1 cellular context compared by ENCODE assay signal in genomic region chr6:154414021-154414813, GRCh38.
A peak's percentile ranks its signal among the peaks of the same experiment; 100 is the strongest.
TF ChIP-seq lines count a peak whose summit lies in the region.

No MANE protein-coding gene starts in this region.

TF ChIP-seq in HepG2, 621 proteins besides CTCF, POLR2A, EP300 and RAD21 (continued from another document and continues in another):
- no peak for TF ChIP-seq ZNF18 (CRISPR knock-in tag; IDR thresholded peaks at IDR 0.05; ENCODE audit: insufficient replicate concordance)
- TF ChIP-seq MYNN (CRISPR knock-in tag; IDR thresholded peaks at IDR 0.05; ENCODE audit: low read depth) = no peak
- TF ChIP-seq DMTF1 (CRISPR knock-in tag; IDR thresholded peaks at IDR 0.05) = no peak
- TF ChIP-seq ZMYM4 (CRISPR knock-in tag; IDR thresholded peaks at IDR 0.05) = peak; percentile 38; the same call in 1 of the 2 replicates
- peak; percentile 65; the same call in 1 of the 2 replicates for TF ChIP-seq IKZF5 (CRISPR knock-in tag; IDR thresholded peaks at IDR 0.05)
- TF ChIP-seq EHMT2 (IDR thresholded peaks at IDR 0.05; ENCODE audit: borderline replicate concordance, low read depth, low read length) = no peak
- TF ChIP-seq PRMT3 (CRISPR knock-in tag; IDR thresholded peaks at IDR 0.05; ENCODE audit: borderline replicate concordance, low read depth) = no peak
- TF ChIP-seq RFXANK (CRISPR knock-in tag; IDR thresholded peaks at IDR 0.05) = no peak
- TF ChIP-seq, protein P1, sequence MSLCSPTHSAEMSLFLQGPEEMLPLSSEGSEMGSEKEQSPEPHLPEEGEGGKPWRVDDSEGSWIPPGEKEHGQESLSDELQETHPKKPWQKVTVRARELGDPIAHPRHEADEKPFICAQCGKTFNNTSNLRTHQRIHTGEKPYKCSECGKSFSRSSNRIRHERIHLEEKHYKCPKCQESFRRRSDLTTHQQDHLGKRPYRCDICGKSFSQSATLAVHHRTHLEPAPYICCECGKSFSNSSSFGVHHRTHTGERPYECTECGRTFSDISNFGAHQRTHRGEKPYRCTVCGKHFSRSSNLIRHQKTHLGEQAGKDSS (CRISPR knock-in tag; IDR thresholded peaks at IDR 0.05; ENCODE audit: borderline replicate concordance, low read depth) = no peak
- TF ChIP-seq ZNF616 (CRISPR knock-in tag; IDR thresholded peaks at IDR 0.05; ENCODE audit: low read depth) = no peak
- TF ChIP-seq TRAFD1 (CRISPR knock-in tag; IDR thresholded peaks at IDR 0.05; ENCODE audit: borderline replicate concordance) = no peak
- TF ChIP-seq ZNF136 (CRISPR knock-in tag; IDR thresholded peaks at IDR 0.05; ENCODE audit: low read depth) = no peak
- no peak for TF ChIP-seq ZNF607 (CRISPR knock-in tag; IDR thresholded peaks at IDR 0.05; ENCODE audit: borderline replicate concordance)
- no peak for TF ChIP-seq ZIK1 (CRISPR knock-in tag; IDR thresholded peaks at IDR 0.05; ENCODE audit: borderline replicate concordance, low read depth)
- TF ChIP-seq, protein P2, sequence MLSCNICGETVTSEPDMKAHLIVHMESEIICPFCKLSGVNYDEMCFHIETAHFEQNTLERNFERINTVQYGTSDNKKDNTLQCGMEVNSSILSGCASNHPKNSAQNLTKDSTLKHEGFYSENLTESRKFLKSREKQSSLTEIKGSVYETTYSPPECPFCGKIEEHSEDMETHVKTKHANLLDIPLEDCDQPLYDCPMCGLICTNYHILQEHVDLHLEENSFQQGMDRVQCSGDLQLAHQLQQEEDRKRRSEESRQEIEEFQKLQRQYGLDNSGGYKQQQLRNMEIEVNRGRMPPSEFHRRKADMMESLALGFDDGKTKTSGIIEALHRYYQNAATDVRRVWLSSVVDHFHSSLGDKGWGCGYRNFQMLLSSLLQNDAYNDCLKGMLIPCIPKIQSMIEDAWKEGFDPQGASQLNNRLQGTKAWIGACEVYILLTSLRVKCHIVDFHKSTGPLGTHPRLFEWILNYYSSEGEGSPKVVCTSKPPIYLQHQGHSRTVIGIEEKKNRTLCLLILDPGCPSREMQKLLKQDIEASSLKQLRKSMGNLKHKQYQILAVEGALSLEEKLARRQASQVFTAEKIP (CRISPR knock-in tag; IDR thresholded peaks at IDR 0.05; ENCODE audit: borderline replicate concordance) = no peak
- TF ChIP-seq ZNF768 (CRISPR knock-in tag; IDR thresholded peaks at IDR 0.05) = no peak
- no peak for TF ChIP-seq PHF8 (CRISPR knock-in tag; IDR thresholded peaks at IDR 0.05)
- TF ChIP-seq REPIN1 (CRISPR knock-in tag; IDR thresholded peaks at IDR 0.05; ENCODE audit: borderline replicate concordance, low read depth) = 0 out of 2 replicates have a peak, but pooled peaks have one; percentile 36
- no peak for TF ChIP-seq HNRNPUL1 (IDR thresholded peaks at IDR 0.05; ENCODE audit: low read depth, low read length)
- TF ChIP-seq STAG1 (CRISPR knock-in tag; IDR thresholded peaks at IDR 0.05) = no peak
- TF ChIP-seq, protein P3, sequence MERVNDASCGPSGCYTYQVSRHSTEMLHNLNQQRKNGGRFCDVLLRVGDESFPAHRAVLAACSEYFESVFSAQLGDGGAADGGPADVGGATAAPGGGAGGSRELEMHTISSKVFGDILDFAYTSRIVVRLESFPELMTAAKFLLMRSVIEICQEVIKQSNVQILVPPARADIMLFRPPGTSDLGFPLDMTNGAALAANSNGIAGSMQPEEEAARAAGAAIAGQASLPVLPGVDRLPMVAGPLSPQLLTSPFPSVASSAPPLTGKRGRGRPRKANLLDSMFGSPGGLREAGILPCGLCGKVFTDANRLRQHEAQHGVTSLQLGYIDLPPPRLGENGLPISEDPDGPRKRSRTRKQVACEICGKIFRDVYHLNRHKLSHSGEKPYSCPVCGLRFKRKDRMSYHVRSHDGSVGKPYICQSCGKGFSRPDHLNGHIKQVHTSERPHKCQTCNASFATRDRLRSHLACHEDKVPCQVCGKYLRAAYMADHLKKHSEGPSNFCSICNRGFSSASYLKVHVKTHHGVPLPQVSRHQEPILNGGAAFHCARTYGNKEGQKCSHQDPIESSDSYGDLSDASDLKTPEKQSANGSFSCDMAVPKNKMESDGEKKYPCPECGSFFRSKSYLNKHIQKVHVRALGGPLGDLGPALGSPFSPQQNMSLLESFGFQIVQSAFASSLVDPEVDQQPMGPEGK (CRISPR knock-in tag; IDR thresholded peaks at IDR 0.05) = peak; percentile 25; the same call in 1 of the 2 replicates
- no peak for TF ChIP-seq HNRNPL (IDR thresholded peaks at IDR 0.05; ENCODE audit: low read depth, low read length)
- TF ChIP-seq ZNF652 (CRISPR knock-in tag; IDR thresholded peaks at IDR 0.05; ENCODE audit: borderline replicate concordance, low read depth) = no peak; the same call in 1 of the 2 replicates
- no peak for TF ChIP-seq ZNF3 (CRISPR knock-in tag; IDR thresholded peaks at IDR 0.05)
- TF ChIP-seq, protein P4, sequence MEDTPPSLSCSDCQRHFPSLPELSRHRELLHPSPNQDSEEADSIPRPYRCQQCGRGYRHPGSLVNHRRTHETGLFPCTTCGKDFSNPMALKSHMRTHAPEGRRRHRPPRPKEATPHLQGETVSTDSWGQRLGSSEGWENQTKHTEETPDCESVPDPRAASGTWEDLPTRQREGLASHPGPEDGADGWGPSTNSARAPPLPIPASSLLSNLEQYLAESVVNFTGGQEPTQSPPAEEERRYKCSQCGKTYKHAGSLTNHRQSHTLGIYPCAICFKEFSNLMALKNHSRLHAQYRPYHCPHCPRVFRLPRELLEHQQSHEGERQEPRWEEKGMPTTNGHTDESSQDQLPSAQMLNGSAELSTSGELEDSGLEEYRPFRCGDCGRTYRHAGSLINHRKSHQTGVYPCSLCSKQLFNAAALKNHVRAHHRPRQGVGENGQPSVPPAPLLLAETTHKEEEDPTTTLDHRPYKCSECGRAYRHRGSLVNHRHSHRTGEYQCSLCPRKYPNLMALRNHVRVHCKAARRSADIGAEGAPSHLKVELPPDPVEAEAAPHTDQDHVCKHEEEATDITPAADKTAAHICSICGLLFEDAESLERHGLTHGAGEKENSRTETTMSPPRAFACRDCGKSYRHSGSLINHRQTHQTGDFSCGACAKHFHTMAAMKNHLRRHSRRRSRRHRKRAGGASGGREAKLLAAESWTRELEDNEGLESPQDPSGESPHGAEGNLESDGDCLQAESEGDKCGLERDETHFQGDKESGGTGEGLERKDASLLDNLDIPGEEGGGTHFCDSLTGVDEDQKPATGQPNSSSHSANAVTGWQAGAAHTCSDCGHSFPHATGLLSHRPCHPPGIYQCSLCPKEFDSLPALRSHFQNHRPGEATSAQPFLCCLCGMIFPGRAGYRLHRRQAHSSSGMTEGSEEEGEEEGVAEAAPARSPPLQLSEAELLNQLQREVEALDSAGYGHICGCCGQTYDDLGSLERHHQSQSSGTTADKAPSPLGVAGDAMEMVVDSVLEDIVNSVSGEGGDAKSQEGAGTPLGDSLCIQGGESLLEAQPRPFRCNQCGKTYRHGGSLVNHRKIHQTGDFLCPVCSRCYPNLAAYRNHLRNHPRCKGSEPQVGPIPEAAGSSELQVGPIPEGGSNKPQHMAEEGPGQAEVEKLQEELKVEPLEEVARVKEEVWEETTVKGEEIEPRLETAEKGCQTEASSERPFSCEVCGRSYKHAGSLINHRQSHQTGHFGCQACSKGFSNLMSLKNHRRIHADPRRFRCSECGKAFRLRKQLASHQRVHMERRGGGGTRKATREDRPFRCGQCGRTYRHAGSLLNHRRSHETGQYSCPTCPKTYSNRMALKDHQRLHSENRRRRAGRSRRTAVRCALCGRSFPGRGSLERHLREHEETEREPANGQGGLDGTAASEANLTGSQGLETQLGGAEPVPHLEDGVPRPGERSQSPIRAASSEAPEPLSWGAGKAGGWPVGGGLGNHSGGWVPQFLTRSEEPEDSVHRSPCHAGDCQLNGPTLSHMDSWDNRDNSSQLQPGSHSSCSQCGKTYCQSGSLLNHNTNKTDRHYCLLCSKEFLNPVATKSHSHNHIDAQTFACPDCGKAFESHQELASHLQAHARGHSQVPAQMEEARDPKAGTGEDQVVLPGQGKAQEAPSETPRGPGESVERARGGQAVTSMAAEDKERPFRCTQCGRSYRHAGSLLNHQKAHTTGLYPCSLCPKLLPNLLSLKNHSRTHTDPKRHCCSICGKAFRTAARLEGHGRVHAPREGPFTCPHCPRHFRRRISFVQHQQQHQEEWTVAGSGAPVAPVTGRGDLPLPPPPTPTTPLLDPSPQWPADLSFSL (CRISPR knock-in tag; IDR thresholded peaks at IDR 0.05) = no peak
- TF ChIP-seq ZBTB34 (CRISPR knock-in tag; IDR thresholded peaks at IDR 0.05) = no peak; the same call in 1 of the 2 replicates
- TF ChIP-seq, protein P5, sequence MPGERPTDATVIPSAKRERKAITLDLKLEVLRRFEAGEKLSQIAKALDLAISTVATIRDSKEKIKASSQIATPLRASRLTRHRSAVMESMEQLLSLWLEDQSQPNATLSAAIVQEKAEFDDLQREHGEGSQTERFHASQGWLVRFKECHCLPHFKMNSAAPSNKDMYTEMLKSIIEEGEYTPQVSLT (CRISPR knock-in tag; IDR thresholded peaks at IDR 0.05; ENCODE audit: borderline replicate concordance, low read depth) = no peak
- TF ChIP-seq TBX2 (CRISPR knock-in tag; IDR thresholded peaks at IDR 0.05; ENCODE audit: borderline replicate concordance) = 0 out of 2 replicates have a peak, but pooled peaks have one; percentile 39
- TF ChIP-seq MAFG (CRISPR knock-in tag; IDR thresholded peaks at IDR 0.05) = no peak
- no peak for TF ChIP-seq MZF1 (CRISPR knock-in tag; IDR thresholded peaks at IDR 0.05; ENCODE audit: borderline replicate concordance)
- no peak for TF ChIP-seq SIN3B (IDR thresholded peaks at IDR 0.05; ENCODE audit: low read length)
- no peak for TF ChIP-seq ZNF703 (CRISPR knock-in tag; IDR thresholded peaks at IDR 0.05; ENCODE audit: borderline replicate concordance)
- TF ChIP-seq ELF1 (CRISPR knock-in tag; IDR thresholded peaks at IDR 0.05) = no peak
- no peak for TF ChIP-seq RBAK (CRISPR knock-in tag; IDR thresholded peaks at IDR 0.05)
- TF ChIP-seq, protein P6, sequence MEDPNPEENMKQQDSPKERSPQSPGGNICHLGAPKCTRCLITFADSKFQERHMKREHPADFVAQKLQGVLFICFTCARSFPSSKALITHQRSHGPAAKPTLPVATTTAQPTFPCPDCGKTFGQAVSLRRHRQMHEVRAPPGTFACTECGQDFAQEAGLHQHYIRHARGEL (CRISPR knock-in tag; IDR thresholded peaks at IDR 0.05) = no peak
- no peak for TF ChIP-seq RORA (CRISPR knock-in tag; IDR thresholded peaks at IDR 0.05)
- no peak for TF ChIP-seq ZNF891 (CRISPR knock-in tag; IDR thresholded peaks at IDR 0.05)
- no peak for TF ChIP-seq HOXA5 (CRISPR knock-in tag; IDR thresholded peaks at IDR 0.05)
- TF ChIP-seq SALL2 (CRISPR knock-in tag; IDR thresholded peaks at IDR 0.05) = peak; percentile 50; the same call in 1 of the 2 replicates
- no peak for TF ChIP-seq SPEN (CRISPR knock-in tag; IDR thresholded peaks at IDR 0.05; ENCODE audit: low read depth)
- no peak for TF ChIP-seq RFX3 (CRISPR knock-in tag; IDR thresholded peaks at IDR 0.05)
- TF ChIP-seq SRY (CRISPR knock-in tag; IDR thresholded peaks at IDR 0.05) = no peak
- TF ChIP-seq ATF1 (CRISPR knock-in tag; IDR thresholded peaks at IDR 0.05) = no peak
